Comparison of ENCODE assay signal across 1 cellular context in genomic region chr9:121267689-121268597, GRCh38.
TF ChIP-seq lines count a peak whose summit lies in the region.

Gene GSN, plus strand, starts transcription at chr9:121268162. Its CDS starts 33,810 bp downstream, at chr9:121301972.

TF ChIP-seq in HepG2, 621 proteins besides CTCF, POLR2A, EP300 and RAD21 (continued from another document and continues in another):
- TF ChIP-seq ZNF318 (CRISPR knock-in tag; IDR thresholded peaks at IDR 0.05): no peak
- TF ChIP-seq, protein P1, sequence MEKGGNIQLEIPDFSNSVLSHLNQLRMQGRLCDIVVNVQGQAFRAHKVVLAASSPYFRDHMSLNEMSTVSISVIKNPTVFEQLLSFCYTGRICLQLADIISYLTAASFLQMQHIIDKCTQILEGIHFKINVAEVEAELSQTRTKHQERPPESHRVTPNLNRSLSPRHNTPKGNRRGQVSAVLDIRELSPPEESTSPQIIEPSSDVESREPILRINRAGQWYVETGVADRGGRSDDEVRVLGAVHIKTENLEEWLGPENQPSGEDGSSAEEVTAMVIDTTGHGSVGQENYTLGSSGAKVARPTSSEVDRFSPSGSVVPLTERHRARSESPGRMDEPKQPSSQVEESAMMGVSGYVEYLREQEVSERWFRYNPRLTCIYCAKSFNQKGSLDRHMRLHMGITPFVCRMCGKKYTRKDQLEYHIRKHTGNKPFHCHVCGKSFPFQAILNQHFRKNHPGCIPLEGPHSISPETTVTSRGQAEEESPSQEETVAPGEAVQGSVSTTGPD (CRISPR knock-in tag; IDR thresholded peaks at IDR 0.05): no peak
- TF ChIP-seq, protein P2, sequence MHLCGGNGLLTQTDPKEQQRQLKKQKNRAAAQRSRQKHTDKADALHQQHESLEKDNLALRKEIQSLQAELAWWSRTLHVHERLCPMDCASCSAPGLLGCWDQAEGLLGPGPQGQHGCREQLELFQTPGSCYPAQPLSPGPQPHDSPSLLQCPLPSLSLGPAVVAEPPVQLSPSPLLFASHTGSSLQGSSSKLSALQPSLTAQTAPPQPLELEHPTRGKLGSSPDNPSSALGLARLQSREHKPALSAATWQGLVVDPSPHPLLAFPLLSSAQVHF (CRISPR knock-in tag; IDR thresholded peaks at IDR 0.05): no peak
- TF ChIP-seq, protein P3, sequence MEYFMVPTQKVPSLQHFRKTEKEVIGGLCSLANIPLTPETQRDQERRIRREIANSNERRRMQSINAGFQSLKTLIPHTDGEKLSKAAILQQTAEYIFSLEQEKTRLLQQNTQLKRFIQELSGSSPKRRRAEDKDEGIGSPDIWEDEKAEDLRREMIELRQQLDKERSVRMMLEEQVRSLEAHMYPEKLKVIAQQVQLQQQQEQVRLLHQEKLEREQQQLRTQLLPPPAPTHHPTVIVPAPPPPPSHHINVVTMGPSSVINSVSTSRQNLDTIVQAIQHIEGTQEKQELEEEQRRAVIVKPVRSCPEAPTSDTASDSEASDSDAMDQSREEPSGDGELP (IDR thresholded peaks at IDR 0.05; ENCODE audit: borderline replicate concordance, low read depth): peak; percentile 92
- no peak for TF ChIP-seq ZNF446 (CRISPR knock-in tag; IDR thresholded peaks at IDR 0.05)
- TF ChIP-seq, protein P4, sequence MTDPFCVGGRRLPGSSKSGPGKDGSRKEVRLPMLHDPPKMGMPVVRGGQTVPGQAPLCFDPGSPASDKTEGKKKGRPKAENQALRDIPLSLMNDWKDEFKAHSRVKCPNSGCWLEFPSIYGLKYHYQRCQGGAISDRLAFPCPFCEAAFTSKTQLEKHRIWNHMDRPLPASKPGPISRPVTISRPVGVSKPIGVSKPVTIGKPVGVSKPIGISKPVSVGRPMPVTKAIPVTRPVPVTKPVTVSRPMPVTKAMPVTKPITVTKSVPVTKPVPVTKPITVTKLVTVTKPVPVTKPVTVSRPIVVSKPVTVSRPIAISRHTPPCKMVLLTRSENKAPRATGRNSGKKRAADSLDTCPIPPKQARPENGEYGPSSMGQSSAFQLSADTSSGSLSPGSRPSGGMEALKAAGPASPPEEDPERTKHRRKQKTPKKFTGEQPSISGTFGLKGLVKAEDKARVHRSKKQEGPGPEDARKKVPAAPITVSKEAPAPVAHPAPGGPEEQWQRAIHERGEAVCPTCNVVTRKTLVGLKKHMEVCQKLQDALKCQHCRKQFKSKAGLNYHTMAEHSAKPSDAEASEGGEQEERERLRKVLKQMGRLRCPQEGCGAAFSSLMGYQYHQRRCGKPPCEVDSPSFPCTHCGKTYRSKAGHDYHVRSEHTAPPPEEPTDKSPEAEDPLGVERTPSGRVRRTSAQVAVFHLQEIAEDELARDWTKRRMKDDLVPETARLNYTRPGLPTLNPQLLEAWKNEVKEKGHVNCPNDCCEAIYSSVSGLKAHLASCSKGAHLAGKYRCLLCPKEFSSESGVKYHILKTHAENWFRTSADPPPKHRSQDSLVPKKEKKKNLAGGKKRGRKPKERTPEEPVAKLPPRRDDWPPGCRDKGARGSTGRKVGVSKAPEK (CRISPR knock-in tag; IDR thresholded peaks at IDR 0.05; ENCODE audit: borderline replicate concordance): no peak
- no peak for TF ChIP-seq TCF12 (IDR thresholded peaks at IDR 0.05)
- no peak for TF ChIP-seq TCF12 (CRISPR knock-in tag; IDR thresholded peaks at IDR 0.05)
- TF ChIP-seq, protein P5, sequence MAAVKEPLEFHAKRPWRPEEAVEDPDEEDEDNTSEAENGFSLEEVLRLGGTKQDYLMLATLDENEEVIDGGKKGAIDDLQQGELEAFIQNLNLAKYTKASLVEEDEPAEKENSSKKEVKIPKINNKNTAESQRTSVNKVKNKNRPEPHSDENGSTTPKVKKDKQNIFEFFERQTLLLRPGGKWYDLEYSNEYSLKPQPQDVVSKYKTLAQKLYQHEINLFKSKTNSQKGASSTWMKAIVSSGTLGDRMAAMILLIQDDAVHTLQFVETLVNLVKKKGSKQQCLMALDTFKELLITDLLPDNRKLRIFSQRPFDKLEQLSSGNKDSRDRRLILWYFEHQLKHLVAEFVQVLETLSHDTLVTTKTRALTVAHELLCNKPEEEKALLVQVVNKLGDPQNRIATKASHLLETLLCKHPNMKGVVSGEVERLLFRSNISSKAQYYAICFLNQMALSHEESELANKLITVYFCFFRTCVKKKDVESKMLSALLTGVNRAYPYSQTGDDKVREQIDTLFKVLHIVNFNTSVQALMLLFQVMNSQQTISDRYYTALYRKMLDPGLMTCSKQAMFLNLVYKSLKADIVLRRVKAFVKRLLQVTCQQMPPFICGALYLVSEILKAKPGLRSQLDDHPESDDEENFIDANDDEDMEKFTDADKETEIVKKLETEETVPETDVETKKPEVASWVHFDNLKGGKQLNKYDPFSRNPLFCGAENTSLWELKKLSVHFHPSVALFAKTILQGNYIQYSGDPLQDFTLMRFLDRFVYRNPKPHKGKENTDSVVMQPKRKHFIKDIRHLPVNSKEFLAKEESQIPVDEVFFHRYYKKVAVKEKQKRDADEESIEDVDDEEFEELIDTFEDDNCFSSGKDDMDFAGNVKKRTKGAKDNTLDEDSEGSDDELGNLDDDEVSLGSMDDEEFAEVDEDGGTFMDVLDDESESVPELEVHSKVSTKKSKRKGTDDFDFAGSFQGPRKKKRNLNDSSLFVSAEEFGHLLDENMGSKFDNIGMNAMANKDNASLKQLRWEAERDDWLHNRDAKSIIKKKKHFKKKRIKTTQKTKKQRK (IDR thresholded peaks at IDR 0.05; ENCODE audit: low read length): no peak
- TF ChIP-seq ZNF121 (CRISPR knock-in tag; IDR thresholded peaks at IDR 0.05): no peak
- no peak for TF ChIP-seq ZNF792 (CRISPR knock-in tag; IDR thresholded peaks at IDR 0.05)
- TF ChIP-seq STAG1 (CRISPR knock-in tag; IDR thresholded peaks at IDR 0.05): no peak
- no peak for TF ChIP-seq SOX13 (IDR thresholded peaks at IDR 0.05)
- no peak for TF ChIP-seq SOX13 (CRISPR knock-in tag; conservative IDR thresholded peaks at IDR 0.05 in 1 of 2, IDR thresholded peaks at IDR 0.05 in 1 of 2)
- no peak for TF ChIP-seq BRD4 (CRISPR knock-in tag; IDR thresholded peaks at IDR 0.05)
- no peak for TF ChIP-seq GLMP (CRISPR knock-in tag; IDR thresholded peaks at IDR 0.05; ENCODE audit: borderline replicate concordance)
- no peak for TF ChIP-seq SP2 (CRISPR knock-in tag; IDR thresholded peaks at IDR 0.05)
- TF ChIP-seq ZNF256 (CRISPR knock-in tag; conservative IDR thresholded peaks at IDR 0.05): no peak
- no peak for TF ChIP-seq HOXD1 (CRISPR knock-in tag; IDR thresholded peaks at IDR 0.05)
- TF ChIP-seq, protein P6, sequence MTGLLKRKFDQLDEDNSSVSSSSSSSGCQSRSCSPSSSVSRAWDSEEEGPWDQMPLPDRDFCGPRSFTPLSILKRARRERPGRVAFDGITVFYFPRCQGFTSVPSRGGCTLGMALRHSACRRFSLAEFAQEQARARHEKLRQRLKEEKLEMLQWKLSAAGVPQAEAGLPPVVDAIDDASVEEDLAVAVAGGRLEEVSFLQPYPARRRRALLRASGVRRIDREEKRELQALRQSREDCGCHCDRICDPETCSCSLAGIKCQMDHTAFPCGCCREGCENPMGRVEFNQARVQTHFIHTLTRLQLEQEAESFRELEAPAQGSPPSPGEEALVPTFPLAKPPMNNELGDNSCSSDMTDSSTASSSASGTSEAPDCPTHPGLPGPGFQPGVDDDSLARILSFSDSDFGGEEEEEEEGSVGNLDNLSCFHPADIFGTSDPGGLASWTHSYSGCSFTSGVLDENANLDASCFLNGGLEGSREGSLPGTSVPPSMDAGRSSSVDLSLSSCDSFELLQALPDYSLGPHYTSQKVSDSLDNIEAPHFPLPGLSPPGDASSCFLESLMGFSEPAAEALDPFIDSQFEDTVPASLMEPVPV (CRISPR knock-in tag; IDR thresholded peaks at IDR 0.05): no peak
- peak; percentile 51; the same call in 1 of the 2 replicates for TF ChIP-seq ZNF292 (CRISPR knock-in tag; IDR thresholded peaks at IDR 0.05; ENCODE audit: borderline replicate concordance, low read depth)
- TF ChIP-seq ARID5B (CRISPR knock-in tag; IDR thresholded peaks at IDR 0.05): no peak
- TF ChIP-seq FOXK1 (CRISPR knock-in tag; IDR thresholded peaks at IDR 0.05; ENCODE audit: borderline replicate concordance, low read depth): no peak
- peak; percentile 18; the same call in 1 of the 2 replicates for TF ChIP-seq SALL1 (CRISPR knock-in tag; IDR thresholded peaks at IDR 0.05)
